Comparison of ENCODE assay signal across 1 cellular context in genomic region chr7:27107391-27107900, GRCh38.
TF ChIP-seq lines count a peak whose summit lies in the region.

No MANE protein-coding gene starts in this region.

TF ChIP-seq in endothelial cell of umbilical vein, 7 proteins besides CTCF, POLR2A, EP300 and RAD21:
- no peak for TF ChIP-seq MYC (IDR thresholded peaks at IDR 0.05; ENCODE audit: low read depth, low read length)
- TF ChIP-seq FOS (IDR thresholded peaks at IDR 0.05; ENCODE audit: borderline replicate concordance, insufficient read depth, low read length), result peak; percentile 36
- TF ChIP-seq MAX (IDR thresholded peaks at IDR 0.05; ENCODE audit: insufficient read depth, insufficient read length), result no peak
- TF ChIP-seq EZH2 (IDR thresholded peaks at IDR 0.05; ENCODE audit: borderline replicate concordance, low read depth, low read length, severe bottlenecking), result no peak
- no peak for TF ChIP-seq JUN (IDR thresholded peaks at IDR 0.05; ENCODE audit: borderline replicate concordance, insufficient read depth, insufficient read length, low read depth)
- peak; percentile 86 for TF ChIP-seq GATA2 (IDR thresholded peaks at IDR 0.05; ENCODE audit: insufficient read depth, insufficient read length, low read depth, low read length)
- no peak for TF ChIP-seq POLR2AphosphoS5 (IDR thresholded peaks at IDR 0.05; ENCODE audit: insufficient read depth, low read depth, low read length)
